ENCODE assay signal across 9 cellular contexts in the genomic region with DNA sequence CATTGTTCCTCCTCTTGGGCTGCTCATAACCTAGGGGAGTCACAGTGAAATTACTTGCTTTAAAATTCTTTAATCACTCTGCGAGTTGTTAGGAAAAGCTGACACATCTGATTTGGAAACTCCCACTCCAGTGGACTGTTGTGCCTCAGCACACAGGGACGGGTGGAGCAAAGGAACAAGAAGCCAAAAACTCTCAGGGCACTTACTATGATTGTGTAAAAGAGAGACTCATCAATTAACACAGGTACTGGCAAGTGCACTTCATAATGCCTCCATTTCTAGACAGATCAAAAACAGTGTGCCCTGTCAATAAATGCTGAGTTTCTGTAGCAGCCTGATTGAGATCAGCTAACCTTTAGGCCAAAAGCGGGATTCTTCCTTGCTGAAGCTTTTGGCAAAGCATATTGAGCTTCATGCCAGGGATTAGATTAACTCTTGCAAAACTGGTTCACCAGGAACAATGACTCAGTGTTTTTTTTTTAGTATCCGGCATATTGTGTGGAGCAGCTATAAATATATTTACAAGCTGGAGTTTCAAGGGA. TPM values are rescaled to one million over a fixed set of nuclear protein-coding genes. Genes with fewer than 3 reads are reported as not detected.
A peak's percentile ranks its signal among the peaks of the same experiment; 100 is the strongest.
DNase-seq lines count a peak whose midpoint lies in the region; ATAC-seq and TF ChIP-seq lines count a peak whose summit lies in the region.
"Had no signal": no experiment of that assay in that cellular context is flagged by ENCODE, and none has a peak within 500 bp of the region (broad histone marks: within the 10 kb centered on the region; RNA-seq: fewer than 3 reads in every experiment).

No MANE protein-coding gene starts in this region.

- H3K27me3 ChIP-seq in A673 (replicated peaks; ENCODE audit: insufficient read depth, low read depth, low read length, poor library complexity): no peaks in the 10 kb centered on the region

- H3K36me3 ChIP-seq in A673 (ENCODE audit: insufficient read depth, low read length, poor library complexity, severe bottlenecking): no peaks in the 10 kb centered on the region

- H3K27ac ChIP-seq in A673 (ENCODE audit: low read depth, low read length, poor library complexity, severe bottlenecking): peak overlapping the region; percentile 79

- no peak for TF ChIP-seq CTCF in A673 (conservative IDR thresholded peaks at IDR 0.05; ENCODE audit: low read depth, low read length)
- TF ChIP-seq CTCF in NB4 (IDR thresholded peaks at IDR 0.05; ENCODE audit: low read depth, low read length): no peak

- no peaks in the 10 kb centered on the region for H3K9me3 ChIP-seq in A673 (ENCODE audit: low read depth, low read length, poor library complexity, severe bottlenecking)

- in situ Hi-C loops in KBM-7 (cut with MboI; ENCODE audit: low pct_unique_long_range_greater_than_20kb, low sequenced_read_pairs): loop anchor here (25.0 kb wide), 1 partner anchor 290 kb away; no protein-coding TSS in a partner anchor

- H3K4me3 ChIP-seq in A673 (ENCODE audit: low read depth, low read length, poor library complexity, severe bottlenecking) (no peak overlapping the region), NB4 (ENCODE audit: low read depth, low read length) (no peak overlapping the region)

- ATAC-seq in HG03025 (IDR thresholded peaks at IDR 0.05; ENCODE audit: low FRiP score, unreplicated experiment): no peak

- peak; percentile 88 for DNase-seq in A673 (ENCODE audit: low spot score)
- peak; percentile 52 for DNase-seq in NB4 (ENCODE audit: low read depth)
- peak; percentile 91 for DNase-seq in dermis blood vessel endothelial cell
- DNase-seq in mucosa of gallbladder (ENCODE audit: low spot score): peak; percentile 26
- no peak for DNase-seq in HuH-7.5 (ENCODE audit: low spot score)
- no peak for DNase-seq in activated CD4-positive, alpha-beta T cell treated with anti-CD3 and anti-CD28 coated beads, Interleukin-2, amount 50 U/mL, for 48 hours
- no peak for DNase-seq in KBM-7
- DNase-seq: CD4-positive, alpha-beta T cell had no signal

- peaks cover 30% of the 10 kb centered on the region for H3K4me1 ChIP-seq in A673 (ENCODE audit: insufficient read depth, low read length, poor library complexity, severe bottlenecking)

- CTCF ChIA-PET in A673 (lab: Charles Lee): no interaction called here

- no TSS peak for BruUV-seq in A673 (replicated peaks; lab: Mats Ljungman, UMichigan)

- POLR2A ChIA-PET in A673 (lab: Charles Lee; ENCODE audit: low non-redundant PET): interaction anchor here (0.7 to 0.8 kb wide), 2 partner anchors 211 to 213 kb away, joined by 3 to 4 read pairs; no protein-coding TSS in a partner anchor

- intact Hi-C loops in A673 (cut with micrococcal nuclease; ENCODE audit: unreplicated experiment): no loop called here

- TF ChIP-seq POLR2A in NB4 (IDR thresholded peaks at IDR 0.05; ENCODE audit: extremely low read depth, insufficient read length): no peak

RNA-seq across cellular contexts. Expression of gene TMC1, which starts 55.9 kb away (rescaled TPM):
- 0.61 and 0.75 TPM in 2 replicates for total RNA-seq in A673 (2021)
- 0.74 and 3.4 TPM in 2 replicates for total RNA-seq in dermis blood vessel endothelial cell
- total RNA-seq in mucosa of gallbladder: not detected
- total RNA-seq: CD4-positive, alpha-beta T cell had no signal

Comparison
In these comparisons a context has a peak if more than half of its experiments do, and no peak if none do; other contexts are left out.
1. DNase-seq: peak in A673 (single experiment), NB4 (single experiment), dermis blood vessel endothelial cell (single experiment) and mucosa of gallbladder (single experiment); none in HuH-7.5 (single experiment), activated CD4-positive, alpha-beta T cell treated with anti-CD3 and anti-CD28 coated beads, Interleukin-2, amount 50 U/mL, for 48 hours (0 of 2) and KBM-7 (single experiment).